3 cellular contexts compared by ENCODE assay signal in the genomic region with DNA sequence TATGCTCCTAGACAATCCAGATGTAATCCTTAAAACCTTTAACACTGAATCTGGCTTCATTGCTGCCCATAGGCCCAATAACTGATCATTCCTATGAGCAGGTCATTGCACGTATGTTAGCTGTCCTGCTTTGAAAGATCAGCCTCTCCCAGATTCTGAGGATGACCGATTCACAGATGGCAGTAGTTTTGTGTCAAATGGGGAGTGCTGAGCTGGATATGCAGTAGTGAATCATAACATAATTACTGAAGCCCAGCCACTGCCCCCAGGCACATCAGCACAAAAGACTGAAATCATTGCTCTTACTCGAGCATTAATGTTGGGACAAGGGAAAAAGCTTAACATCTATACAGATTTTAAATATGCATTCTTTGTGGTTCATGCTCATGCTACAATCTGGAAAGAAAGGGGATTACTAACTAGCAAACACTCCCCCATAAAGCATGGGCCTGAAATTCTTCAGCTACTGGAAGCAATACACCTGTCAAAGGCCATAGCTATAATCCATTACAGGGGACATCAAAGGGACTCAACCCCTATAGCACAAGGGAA.
TF ChIP-seq lines count a peak whose summit lies in the region.

No MANE protein-coding gene starts in this region.

TF ChIP-seq in SK-N-SH, 30 proteins besides CTCF, POLR2A, EP300 and RAD21:
- TF ChIP-seq TCF12 (IDR thresholded peaks at IDR 0.05), result no peak
- no peak for TF ChIP-seq SIN3A (IDR thresholded peaks at IDR 0.05; ENCODE audit: borderline replicate concordance, low read depth, low read length)
- TF ChIP-seq POLR2AphosphoS5 (IDR thresholded peaks at IDR 0.05; ENCODE audit: low read depth, low read length), result no peak
- no peak for TF ChIP-seq FOXJ3 (CRISPR knock-in tag; IDR thresholded peaks at IDR 0.05)
- no peak for TF ChIP-seq SMC3 (IDR thresholded peaks at IDR 0.05; ENCODE audit: low read depth, low read length)
- no peak for TF ChIP-seq ELF1 (IDR thresholded peaks at IDR 0.05)
- TF ChIP-seq GATA2 (CRISPR knock-in tag; IDR thresholded peaks at IDR 0.05), result no peak
- TF ChIP-seq, protein P1, sequence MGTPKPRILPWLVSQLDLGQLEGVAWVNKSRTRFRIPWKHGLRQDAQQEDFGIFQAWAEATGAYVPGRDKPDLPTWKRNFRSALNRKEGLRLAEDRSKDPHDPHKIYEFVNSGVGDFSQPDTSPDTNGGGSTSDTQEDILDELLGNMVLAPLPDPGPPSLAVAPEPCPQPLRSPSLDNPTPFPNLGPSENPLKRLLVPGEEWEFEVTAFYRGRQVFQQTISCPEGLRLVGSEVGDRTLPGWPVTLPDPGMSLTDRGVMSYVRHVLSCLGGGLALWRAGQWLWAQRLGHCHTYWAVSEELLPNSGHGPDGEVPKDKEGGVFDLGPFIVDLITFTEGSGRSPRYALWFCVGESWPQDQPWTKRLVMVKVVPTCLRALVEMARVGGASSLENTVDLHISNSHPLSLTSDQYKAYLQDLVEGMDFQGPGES (IDR thresholded peaks at IDR 0.05; ENCODE audit: low read depth, low read length), result no peak

TF ChIP-seq in SK-N-SH treated with all-trans-retinoic acid at 6 μM for 48 hours, 23 proteins besides CTCF, POLR2A, EP300 and RAD21:
- TF ChIP-seq ZC3H10 (CRISPR knock-in tag; IDR thresholded peaks at IDR 0.05), result no peak
- no peak for TF ChIP-seq ZFP30 (CRISPR knock-in tag; IDR thresholded peaks at IDR 0.05)
- TF ChIP-seq TSHZ2 (CRISPR knock-in tag; IDR thresholded peaks at IDR 0.05), result no peak

TF ChIP-seq in H1, 55 proteins besides CTCF, POLR2A, EP300 and RAD21:
- no peak for TF ChIP-seq KDM1A (IDR thresholded peaks at IDR 0.05; ENCODE audit: borderline replicate concordance, low read length)
- no peak for TF ChIP-seq KDM5A (IDR thresholded peaks at IDR 0.05; ENCODE audit: low read length)
- no peak for TF ChIP-seq NRF1 (IDR thresholded peaks at IDR 0.05; ENCODE audit: low read depth, low read length)
- TF ChIP-seq RXRA (IDR thresholded peaks at IDR 0.05; ENCODE audit: insufficient read depth, low read depth, low read length), result no peak
- TF ChIP-seq ASH2L (IDR thresholded peaks at IDR 0.05; ENCODE audit: low read length), result no peak
